Comparison of ENCODE assay signal across 1 cellular context in the genomic region with DNA sequence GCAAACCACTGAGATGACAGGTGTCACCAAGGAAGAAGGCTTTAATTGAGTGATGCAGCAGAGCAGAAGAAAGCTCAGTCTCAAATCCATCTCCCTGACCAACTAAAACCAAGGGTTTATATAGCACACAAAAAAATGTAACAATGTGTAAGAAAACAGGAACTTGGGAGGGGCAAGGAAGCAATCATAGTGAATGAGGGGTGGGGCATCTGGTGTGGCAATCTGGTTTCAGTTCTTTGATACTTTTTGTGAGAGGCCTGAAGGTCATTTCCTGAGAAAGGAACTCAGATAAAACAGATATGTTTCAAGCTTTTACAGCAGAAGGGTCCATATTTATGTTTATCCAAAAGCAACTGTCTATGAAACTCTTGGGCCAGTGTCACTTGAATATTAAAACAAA.
TF ChIP-seq lines count a peak whose summit lies in the region.

No MANE protein-coding gene starts in this region.

TF ChIP-seq in A549, 52 proteins besides CTCF, POLR2A, EP300 and RAD21 (continued from another document):
- TF ChIP-seq, protein P1, sequence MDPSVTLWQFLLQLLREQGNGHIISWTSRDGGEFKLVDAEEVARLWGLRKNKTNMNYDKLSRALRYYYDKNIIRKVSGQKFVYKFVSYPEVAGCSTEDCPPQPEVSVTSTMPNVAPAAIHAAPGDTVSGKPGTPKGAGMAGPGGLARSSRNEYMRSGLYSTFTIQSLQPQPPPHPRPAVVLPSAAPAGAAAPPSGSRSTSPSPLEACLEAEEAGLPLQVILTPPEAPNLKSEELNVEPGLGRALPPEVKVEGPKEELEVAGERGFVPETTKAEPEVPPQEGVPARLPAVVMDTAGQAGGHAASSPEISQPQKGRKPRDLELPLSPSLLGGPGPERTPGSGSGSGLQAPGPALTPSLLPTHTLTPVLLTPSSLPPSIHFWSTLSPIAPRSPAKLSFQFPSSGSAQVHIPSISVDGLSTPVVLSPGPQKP (IDR thresholded peaks at IDR 0.05; ENCODE audit: low read depth, low read length) = no peak
TF ChIP-seq in A549: peak in this region for 0.
